In the genomic region with DNA sequence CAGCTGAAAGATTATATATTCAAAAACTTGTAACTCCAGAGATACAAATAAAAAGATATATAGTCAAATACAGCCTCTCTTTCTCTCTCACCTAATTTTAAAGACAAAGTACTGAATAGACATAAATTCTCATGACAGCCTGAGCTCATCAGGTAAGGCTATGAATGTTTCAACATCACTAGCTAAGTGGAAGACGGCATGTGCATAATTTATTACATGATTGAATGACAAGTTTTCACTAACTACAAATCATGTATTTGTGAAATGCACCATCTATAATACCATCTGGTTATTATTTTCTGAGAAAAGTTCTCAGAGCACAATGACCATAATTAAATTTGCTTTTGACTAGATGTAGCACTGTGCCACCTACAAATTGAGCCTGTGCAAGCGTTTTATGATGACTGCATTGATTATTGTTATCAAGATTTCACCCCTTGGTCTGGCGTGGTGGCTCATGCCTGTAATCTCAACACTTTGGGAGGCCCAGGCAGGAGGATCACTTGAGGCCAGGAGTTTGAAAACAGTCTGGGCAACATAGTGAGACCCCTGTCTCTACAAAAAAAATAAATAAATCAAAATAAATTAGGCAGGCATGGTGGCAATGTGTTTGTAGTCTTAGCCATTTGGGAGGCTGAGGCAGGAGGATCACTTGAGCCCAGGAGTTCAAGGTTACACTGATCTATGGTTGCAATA, we compare ENCODE assay signal across 17 cellular contexts.
"Had no signal": no experiment of that assay in that cellular context is flagged by ENCODE, and none has a peak within 500 bp of the region (broad histone marks: within the 10 kb centered on the region; RNA-seq: fewer than 3 reads in every experiment).

No MANE protein-coding gene starts in this region.

- H3K27me3 ChIP-seq: colonic mucosa, esophagus squamous epithelium, tibial nerve, uterus had no signal

- H3K4me1 ChIP-seq: colonic mucosa, lower lobe of right lung, uterus had no signal

- H3K27ac Mint-ChIP-seq: activated naive CD4-positive, alpha-beta T cell treated with anti-CD3 and anti-CD28 coated beads for 36 hours; activated T-helper 2 cell treated with anti-CD3 and anti-CD28 coated beads, Interferon-gamma antibody, Interleukin-2, Interleukin-4, amounts not matched to agents 10 μg/mL and 5 μg/mL and 100 μg/mL, durations not matched to agents 14 hours and 24 hours and 36 hours had no signal

- H3K4me3 ChIP-seq: colonic mucosa, esophagus squamous epithelium, lower lobe of right lung, tibial nerve, uterus had no signal

- H3K36me3 ChIP-seq: colonic mucosa, lower lobe of right lung, uterus had no signal

- H3K27ac ChIP-seq: colonic mucosa, esophagus squamous epithelium, lower lobe of right lung, uterus had no signal

- H3K9me3 ChIP-seq: colonic mucosa, esophagus squamous epithelium, lower lobe of right lung, tibial nerve, uterus had no signal

- H3K9me3 Mint-ChIP-seq: activated naive CD4-positive, alpha-beta T cell treated with anti-CD3 and anti-CD28 coated beads for 36 hours; activated T-helper 2 cell treated with anti-CD3 and anti-CD28 coated beads, Interferon-gamma antibody, Interleukin-2, Interleukin-4, amounts not matched to agents 10 μg/mL and 5 μg/mL and 100 μg/mL, durations not matched to agents 14 hours and 24 hours and 36 hours had no signal

- DNase-seq: activated CD4-positive, alpha-beta T cell treated with anti-CD3 and anti-CD28 coated beads, Interleukin-2, amount 50 U/mL, for 4 hours; activated naive CD4-positive, alpha-beta T cell treated with anti-CD3 and anti-CD28 coated beads for 36 hours; colonic mucosa; effector CD4-positive, alpha-beta T cell; esophagus squamous epithelium; foreskin melanocyte; left colon; lower lobe of right lung; posterior cingulate gyrus; retina; stimulated activated CD4-positive, alpha-beta T cell treated with anti-CD3 and anti-CD28 coated beads, Interleukin-4, amount 100 ng/mL, for 4 hours; stimulated activated CD8-positive, alpha-beta memory T cell treated with anti-CD3 and anti-CD28 coated beads, Interleukin-4, amount 100 ng/mL, for 48 hours; stimulated activated naive CD4-positive, alpha-beta T cell treated with Interleukin-2 at 50 U/mL for 16 hours; substantia nigra; uterus had no signal

- ATAC-seq: left colon, lower lobe of right lung had no signal

- H3K4me3 Mint-ChIP-seq: activated naive CD4-positive, alpha-beta T cell treated with anti-CD3 and anti-CD28 coated beads for 36 hours had no signal
